In genomic region chr6:43185391-43185790, GRCh38 we compare ENCODE assay signal across 21 cellular contexts. TPM values are rescaled to one million over a fixed set of nuclear protein-coding genes. Genes with fewer than 3 reads are reported as not detected.
DNase-seq lines count a peak whose midpoint lies in the region; ATAC-seq and TF ChIP-seq lines count a peak whose summit lies in the region.
"Had no signal": no experiment of that assay in that cellular context is flagged by ENCODE, and none has a peak within 500 bp of the region (broad histone marks: within the 10 kb centered on the region; RNA-seq: fewer than 3 reads in every experiment).

No MANE protein-coding gene starts in this region.

- no peak overlapping the region for H2BK15ac ChIP-seq in mesenchymal stem cell (ENCODE audit: low read depth, poor library complexity, severe bottlenecking)

- no peak overlapping the region for H3K4me3 ChIP-seq in HEK293 (ENCODE audit: low read depth, low read length)
- no peak overlapping the region for H3K4me3 ChIP-seq in mesenchymal stem cell (ENCODE audit: insufficient read depth in 1 of 2, low read depth in 1 of 2, low read length in 2 of 2)
- H3K4me3 ChIP-seq: BLaER1 treated with 17β-estradiol and CSF1 and Interleukin-3, amounts not matched to agents 10 nM and 100 nM; esophagus muscularis mucosa; gastrocnemius medialis; lung; thoracic aorta had no signal

- peak overlapping the region; percentile 2 for H3K4me3 Mint-ChIP-seq in activated T-cell treated with anti-CD3 and anti-CD28 coated beads, Interleukin-2, amount 50 U/mL, for 4 hours
- peak overlapping the region; percentile 85 for H3K4me3 Mint-ChIP-seq in activated T-helper 17 cell treated with anti-CD3 and anti-CD28 coated beads, Interleukin-2, amount 50 U/mL, for 72 hours

- H3K36me3 Mint-ChIP-seq in activated T-cell treated with anti-CD3 and anti-CD28 coated beads, Interleukin-2, amount 50 U/mL, for 4 hours (ENCODE audit: insufficient read depth): peaks cover 18% of the 10 kb centered on the region
- H3K36me3 Mint-ChIP-seq in activated T-helper 17 cell treated with anti-CD3 and anti-CD28 coated beads, Interleukin-2, amount 50 U/mL, for 72 hours (ENCODE audit: low read depth): peaks cover 64% of the 10 kb centered on the region

- H3K4me2 ChIP-seq in mesenchymal stem cell (ENCODE audit: low read length, poor library complexity, severe bottlenecking): no peak overlapping the region

- H2BK120ac ChIP-seq in mesenchymal stem cell (ENCODE audit: low read depth, low read length): no peak overlapping the region

- H3K4ac ChIP-seq in mesenchymal stem cell (ENCODE audit: low read depth in 1 of 2, low read length in 2 of 2): no peak overlapping the region

- H3K9me3 ChIP-seq in HEK293 (ENCODE audit: control insufficient read depth, insufficient read depth, low read depth, low read length) (no peaks in the 10 kb centered on the region), mesenchymal stem cell (ENCODE audit: control insufficient read depth, low read length) (no peaks in the 10 kb centered on the region)
- H3K9me3 ChIP-seq: esophagus muscularis mucosa, gastrocnemius medialis, thoracic aorta had no signal

- H3K27ac Mint-ChIP-seq in activated T-helper 17 cell treated with anti-CD3 and anti-CD28 coated beads, Interleukin-2, amount 50 U/mL, for 72 hours: peak overlapping the region; percentile 80

- H3K18ac ChIP-seq in mesenchymal stem cell (ENCODE audit: low read depth in 1 of 2, low read length in 2 of 2): no peak overlapping the region

- WGBS in mesenchymal stem cell: 93% methylated on average over 5 of the region's 5 CpGs

- no peak overlapping the region for H2AFZ ChIP-seq in mesenchymal stem cell (ENCODE audit: low read depth, low read length)

- no peak for ATAC-seq in activated T-cell treated with anti-CD3 and anti-CD28 coated beads, Interleukin-2, amount 50 U/mL, for 4 hours
- ATAC-seq in activated T-helper 17 cell treated with anti-CD3 and anti-CD28 coated beads, Interleukin-2, amount 50 U/mL, for 72 hours (replicated peaks): no peak
- ATAC-seq: gastrocnemius medialis had no signal

- H3K4me1 Mint-ChIP-seq in activated T-cell treated with anti-CD3 and anti-CD28 coated beads, Interleukin-2, amount 50 U/mL, for 4 hours (ENCODE audit: low read depth): peaks cover 48% of the 10 kb centered on the region
- H3K4me1 Mint-ChIP-seq in activated T-helper 17 cell treated with anti-CD3 and anti-CD28 coated beads, Interleukin-2, amount 50 U/mL, for 72 hours: peaks cover 41% of the 10 kb centered on the region

- no peak overlapping the region for H3K14ac ChIP-seq in mesenchymal stem cell (ENCODE audit: low read length in 2 of 2)

- no peak overlapping the region for H3K23ac ChIP-seq in mesenchymal stem cell (ENCODE audit: low read length in 2 of 2)

- H3K27ac ChIP-seq in HEK293 (ENCODE audit: extremely low read depth, low read depth, low read length): no peak overlapping the region
- H3K27ac ChIP-seq in mesenchymal stem cell (ENCODE audit: low read length, poor library complexity, severe bottlenecking): no peak overlapping the region
- H3K27ac ChIP-seq: BLaER1 treated with 17β-estradiol and CSF1 and Interleukin-3, amounts not matched to agents 10 nM and 100 nM; esophagus muscularis mucosa; gastrocnemius medialis; thoracic aorta had no signal

- H3K27me3 ChIP-seq in mesenchymal stem cell (ENCODE audit: control insufficient read depth in 1 of 2, insufficient read depth in 1 of 2, low read length in 2 of 2): no peaks in the 10 kb centered on the region
- H3K27me3 ChIP-seq: BLaER1 treated with 17β-estradiol and CSF1 and Interleukin-3, amounts not matched to agents 10 nM and 100 nM; esophagus muscularis mucosa; gastrocnemius medialis had no signal

- H3K36me3 ChIP-seq in HEK293 (ENCODE audit: control insufficient read depth in 2 of 2, insufficient read depth in 1 of 2, low read length in 2 of 2) (peaks cover 0 to 47% of the 10 kb centered on the region in 2 experiments; a peak in 2 of 3 replicates), mesenchymal stem cell (ENCODE audit: control insufficient read depth in 1 of 2, insufficient read depth in 2 of 2, low read depth in 1 of 2, low read length in 2 of 2) (peaks cover 47 to 49% of the 10 kb centered on the region in 2 experiments)

- H4K91ac ChIP-seq in mesenchymal stem cell (ENCODE audit: low read length): no peak overlapping the region

- H3K27me3 Mint-ChIP-seq in activated T-cell treated with anti-CD3 and anti-CD28 coated beads, Interleukin-2, amount 50 U/mL, for 4 hours (ENCODE audit: low read depth): no peaks in the 10 kb centered on the region
- no peaks in the 10 kb centered on the region for H3K27me3 Mint-ChIP-seq in activated T-helper 17 cell treated with anti-CD3 and anti-CD28 coated beads, Interleukin-2, amount 50 U/mL, for 72 hours

- H3K4me1 ChIP-seq in HEK293 (ENCODE audit: control insufficient read depth, insufficient read depth, low read length) (peaks cover 3% of the 10 kb centered on the region; the same call in 1 of the 2 replicates), mesenchymal stem cell (ENCODE audit: control insufficient read depth, insufficient read depth, low read depth, low read length) (peaks cover 13% of the 10 kb centered on the region)

- peak overlapping the region; percentile 20 for H3K9ac ChIP-seq in mesenchymal stem cell (ENCODE audit: low read length)

- DNase-seq in activated T-cell treated with anti-CD3 and anti-CD28 coated beads, Interleukin-2, amount 50 U/mL, for 4 hours: no peak
- DNase-seq in activated T-cell treated with anti-CD3 and anti-CD28 coated beads for 4 hours: no peak
- no peak for DNase-seq in mesenchymal stem cell
- no peak for DNase-seq in LoVo (ENCODE audit: low spot score)
- no peak for DNase-seq in activated gamma-delta T cell (lab: John Stamatoyannopoulos, UW)
- DNase-seq in stimulated activated CD4-positive, alpha-beta T cell treated with anti-CD3 and anti-CD28 coated beads, Interleukin-12 subunit alpha, Interleukin-12 subunit beta, amount 100 ng/mL, for 4 hours: no peak
- DNase-seq: cerebellar nuclear complex; effector CD4-positive, alpha-beta T cell; gastrocnemius medialis; GF-D8; NCI-H1694 treated with DMSO at 0.1 percent for 48 hours; Right ventricle myocardium superior; stimulated activated CD8-positive, alpha-beta memory T cell treated with anti-CD3 and anti-CD28 coated beads, Interleukin-4, amount 100 ng/mL, for 48 hours; SW 1271 had no signal

- H3K9me3 Mint-ChIP-seq in activated T-cell treated with anti-CD3 and anti-CD28 coated beads, Interleukin-2, amount 50 U/mL, for 4 hours: no peaks in the 10 kb centered on the region
- H3K9me3 Mint-ChIP-seq in activated T-helper 17 cell treated with anti-CD3 and anti-CD28 coated beads, Interleukin-2, amount 50 U/mL, for 72 hours: no peaks in the 10 kb centered on the region

- TF ChIP-seq CTCF in HEK293 (tag by site-specific recombination; IDR thresholded peaks at IDR 0.05): no peak

- no peak overlapping the region for H2AK5ac ChIP-seq in mesenchymal stem cell (ENCODE audit: low read length, severe bottlenecking)

- no peak overlapping the region for H2BK5ac ChIP-seq in mesenchymal stem cell (ENCODE audit: low read depth, low read length, poor library complexity, severe bottlenecking)

- H2BK12ac ChIP-seq in mesenchymal stem cell (ENCODE audit: low read length in 2 of 2): no peak overlapping the region

- POLR2A ChIA-PET in HEK293 (lab: Yijun Ruan, JAX): no interaction called here

- H4K8ac ChIP-seq in mesenchymal stem cell (ENCODE audit: low read length): no peak overlapping the region

- CTCF ChIA-PET in HEK293 (lab: Yijun Ruan, JAX): no interaction called here

- peaks cover 38% of the 10 kb centered on the region for H3K79me1 ChIP-seq in mesenchymal stem cell (replicated peaks; ENCODE audit: low read length, poor library complexity, severe bottlenecking)

TF ChIP-seq in HEK293, 187 proteins besides CTCF, POLR2A, EP300 and RAD21:
- no peak for TF ChIP-seq ZNF292 (tag by site-specific recombination; IDR thresholded peaks at IDR 0.05; ENCODE audit: borderline replicate concordance, low read depth)
- TF ChIP-seq ZNF530 (tag by site-specific recombination; IDR thresholded peaks at IDR 0.05; ENCODE audit: low read depth): no peak
- TF ChIP-seq ZBTB20 (tag by site-specific recombination; IDR thresholded peaks at IDR 0.05): peak; percentile 76

RNA-seq across cellular contexts. Expression of gene CUL9, which starts 3.4 kb away (rescaled TPM):
- 10 to 100 TPM; 29.5 to 32.3 (median 30.4) TPM for total RNA-seq in activated T-cell treated with anti-CD3 and anti-CD28 coated beads, Interleukin-2, amount 50 U/mL, for 4 hours
- 10 to 100 TPM; 40.7 to 44.9 TPM for total RNA-seq in activated T-helper 17 cell treated with anti-CD3 and anti-CD28 coated beads, Interleukin-2, amount 50 U/mL, for 72 hours
- 12.8 TPM for polyA plus RNA-seq in mesenchymal stem cell (2013, experiment 1 of 2)
- 11.6 TPM for polyA plus RNA-seq in mesenchymal stem cell (2013, experiment 2 of 2)

RNA-seq across cellular contexts. Expression of gene SRF, which starts 14.3 kb away (rescaled TPM):
- 10 to 100 TPM; 72.0 to 80.1 (median 72.8) TPM for total RNA-seq in activated T-cell treated with anti-CD3 and anti-CD28 coated beads, Interleukin-2, amount 50 U/mL, for 4 hours
- 10 to 100 TPM; 36.2 to 63.4 TPM for total RNA-seq in activated T-helper 17 cell treated with anti-CD3 and anti-CD28 coated beads, Interleukin-2, amount 50 U/mL, for 72 hours
- polyA plus RNA-seq in mesenchymal stem cell (2013, experiment 1 of 2): 30.1 TPM
- polyA plus RNA-seq in mesenchymal stem cell (2013, experiment 2 of 2): 29.6 TPM

RNA-seq across cellular contexts. Expression of gene DNPH1, which starts 43.9 kb away (rescaled TPM):
- total RNA-seq in activated T-cell treated with anti-CD3 and anti-CD28 coated beads, Interleukin-2, amount 50 U/mL, for 4 hours: 10 to 100 TPM; 27.5 to 52.1 (median 51.0) TPM
- 10 to 100 TPM; 42.6 to 57.8 TPM for total RNA-seq in activated T-helper 17 cell treated with anti-CD3 and anti-CD28 coated beads, Interleukin-2, amount 50 U/mL, for 72 hours
- 58.5 TPM for polyA plus RNA-seq in mesenchymal stem cell (2013, experiment 1 of 2)
- polyA plus RNA-seq in mesenchymal stem cell (2013, experiment 2 of 2): 60.4 TPM

RNA-seq across cellular contexts. Expression of gene TTBK1, which starts 57.9 kb away (rescaled TPM):
- under 1 TPM; 0.20 to 0.38 (median 0.21) TPM for total RNA-seq in activated T-cell treated with anti-CD3 and anti-CD28 coated beads, Interleukin-2, amount 50 U/mL, for 4 hours
- total RNA-seq in activated T-helper 17 cell treated with anti-CD3 and anti-CD28 coated beads, Interleukin-2, amount 50 U/mL, for 72 hours: 1 to 10 TPM; 2.2 to 3.6 TPM
- not detected for polyA plus RNA-seq in mesenchymal stem cell (2013, experiment 1 of 2)
- under 0.01 TPM for polyA plus RNA-seq in mesenchymal stem cell (2013, experiment 2 of 2)
- total RNA-seq: A673, thoracic aorta had no signal
